Comparison of ENCODE assay signal across 27 cellular contexts in the genomic region with DNA sequence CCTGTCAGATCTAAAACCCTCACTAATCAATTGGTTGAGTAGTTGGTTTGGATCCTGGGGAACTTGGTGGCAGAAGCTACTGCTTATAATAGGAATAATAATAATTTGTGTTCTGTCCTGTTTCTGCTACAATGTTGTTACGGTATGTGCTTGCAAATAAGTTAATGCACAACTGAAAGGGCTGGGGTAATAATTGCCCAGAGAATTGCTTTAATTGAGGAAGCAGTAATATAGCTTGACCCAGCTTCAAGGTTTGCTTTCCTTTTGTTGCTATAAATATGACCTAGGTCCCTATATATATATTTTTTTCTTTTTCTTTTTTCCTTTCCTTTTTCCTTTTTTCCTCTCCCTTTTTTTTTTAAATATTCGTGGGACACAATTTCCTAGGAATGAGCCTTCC.
"Had no signal": no experiment of that assay in that cellular context is flagged by ENCODE, and none has a peak within 500 bp of the region (broad histone marks: within the 10 kb centered on the region; RNA-seq: fewer than 3 reads in every experiment).

No MANE protein-coding gene starts in this region.

- H3K9me3 ChIP-seq: ovary, prostate gland, right lobe of liver, sigmoid colon, spleen, suprapubic skin, testis, tibial artery, transverse colon, upper lobe of right lung, uterus had no signal

- ATAC-seq: naive thymus-derived CD4-positive, alpha-beta T cell; natural killer cell; right cardiac atrium; right lobe of liver; stimulated activated memory B cell treated with anti-CD40 and anti-IgM and Interleukin-4, amounts not matched to agents 10 μg/mL and 1 μg/mL and 100 μg/mL, for 72 hours; stimulated activated naive CD8-positive, alpha-beta T cell treated with anti-CD3 and anti-CD28 coated beads, Interleukin-15, amount 100 ng/mL, for 72 hours; stimulated activated naive CD8-positive, alpha-beta T cell treated with anti-CD3 and anti-CD28 coated beads, Interleukin-15, Interleukin-2, amounts not matched to agents 100 U/mL and 50 U/mL, for 24 hours; upper lobe of right lung had no signal

- H3K36me3 ChIP-seq: neural progenitor cell, ovary, prostate gland, right lobe of liver, sigmoid colon, spleen, suprapubic skin, tibial artery, transverse colon, upper lobe of right lung, uterus had no signal

- H3K4me1 ChIP-seq: neural progenitor cell, prostate gland, right lobe of liver, sigmoid colon, spleen, suprapubic skin, testis, tibial artery, transverse colon, upper lobe of right lung, uterus had no signal

- DNase-seq: naive thymus-derived CD4-positive, alpha-beta T cell; natural killer cell; occipital lobe; ovary; right cardiac atrium; right lobe of liver; sigmoid colon; spleen; stimulated activated CD4-positive, alpha-beta T cell treated with anti-CD3 and anti-CD28 coated beads, Interleukin-12 subunit alpha, Interleukin-12 subunit beta, amount 100 ng/mL, for 4 hours; stimulated activated CD4-positive, alpha-beta T cell treated with anti-CD3 and anti-CD28 coated beads, Interleukin-1b, Interleukin-23, amount 100 ng/mL, for 48 hours; stimulated activated CD4-positive, alpha-beta T cell treated with anti-CD3 and anti-CD28 coated beads, Interleukin-4, amount 100 ng/mL, for 1 hour; stimulated activated CD4-positive, alpha-beta T cell treated with anti-CD3 and anti-CD28 coated beads, Interleukin-4, amount 100 ng/mL, for 4 hours; stimulated activated CD8-positive, alpha-beta memory T cell treated with anti-CD3 and anti-CD28 coated beads, Interleukin-4, amount 100 ng/mL, for 48 hours; stimulated activated naive CD4-positive, alpha-beta T cell; stimulated activated naive CD8-positive, alpha-beta T cell treated with anti-CD3 and anti-CD28 coated beads, Interleukin-15, amount 100 ng/mL, for 72 hours; stimulated activated naive CD8-positive, alpha-beta T cell treated with anti-CD3 and anti-CD28 coated beads, Interleukin-15, Interleukin-2, amounts not matched to agents 100 U/mL and 50 U/mL, for 24 hours; substantia nigra; testis; tibial artery; transverse colon; upper lobe of right lung; uterus had no signal

- H3K4me3 ChIP-seq: neural progenitor cell, ovary, prostate gland, right lobe of liver, sigmoid colon, smooth muscle cell, spleen, suprapubic skin, testis, tibial artery, transverse colon, upper lobe of right lung, uterus had no signal
